In the genomic region with DNA sequence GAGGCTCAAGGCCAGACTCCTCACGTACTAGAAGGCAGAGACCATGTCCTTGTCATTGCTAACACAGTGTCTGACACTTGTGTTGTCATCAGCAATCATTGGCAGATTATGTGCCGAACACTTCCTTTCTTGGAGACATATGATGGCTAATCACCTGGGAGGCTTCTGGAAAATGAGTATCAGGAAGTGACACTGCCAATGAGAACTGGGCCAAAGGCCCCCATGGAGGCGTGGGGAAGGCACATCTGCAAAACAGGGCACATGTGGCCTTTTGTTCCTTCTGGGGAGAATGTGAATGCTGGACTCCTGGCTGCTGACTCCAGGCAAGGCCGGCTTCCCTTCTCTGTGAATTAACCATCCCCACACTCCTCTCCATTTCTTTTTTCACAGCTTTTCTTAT, we compare ENCODE assay signal across 1 cellular context.
TF ChIP-seq lines count a peak whose summit lies in the region.

No MANE protein-coding gene starts in this region.

TF ChIP-seq in GM12878, 131 proteins besides CTCF, POLR2A, EP300 and RAD21:
- TF ChIP-seq CREB1 (IDR thresholded peaks at IDR 0.05; ENCODE audit: low read depth) (no peak), MYC (IDR thresholded peaks at IDR 0.05; ENCODE audit: insufficient read depth, insufficient read length, insufficient replicate concordance, low read length, severe bottlenecking) (no peak)
